In genomic region chr13:114143806-114144605, GRCh38 we compare ENCODE assay signal across 8 cellular contexts. TPM values are rescaled to one million over a fixed set of nuclear protein-coding genes. Genes with fewer than 3 reads are reported as not detected.
DNase-seq lines count a peak whose midpoint lies in the region; ATAC-seq and TF ChIP-seq lines count a peak whose summit lies in the region.

No MANE protein-coding gene starts in this region.

- peak overlapping the region in 1 of 2 donors; percentile 43 for H3K4me3 ChIP-seq in CD4-positive, alpha-beta memory T cell (ENCODE audit: low read length in 2 of 2)

- TF ChIP-seq CTCF in type B pancreatic cell (conservative IDR thresholded peaks at IDR 0.05), result peak; percentile 65

- H3K4me3 Mint-ChIP-seq in CD4-positive, alpha-beta memory T cell, result peak overlapping the region in 2 of 8 donors; percentile 32 to 78
- H3K4me3 Mint-ChIP-seq in T-helper 1 cell treated with Interleukin-12 subunit alpha and Interleukin-12 subunit beta and Interleukin-4 antibody, amounts not matched to agents 30 μg/mL and 1 μg/mL, for 36 hours, result no peak overlapping the region
- no peak overlapping the region for H3K4me3 Mint-ChIP-seq in type B pancreatic cell

- peaks cover 38 to 48% (median 41%) of the 10 kb centered on the region in 4 donors for H3K4me1 Mint-ChIP-seq in CD4-positive, alpha-beta memory T cell
- peaks cover 41% of the 10 kb centered on the region for H3K4me1 Mint-ChIP-seq in T-helper 1 cell treated with Interleukin-12 subunit alpha and Interleukin-12 subunit beta and Interleukin-4 antibody, amounts not matched to agents 30 μg/mL and 1 μg/mL, for 36 hours (ENCODE audit: low read depth)
- H3K4me1 Mint-ChIP-seq in type B pancreatic cell (ENCODE audit: unreplicated experiment), result peaks cover 8% of the 10 kb centered on the region

- H3K27ac ChIP-seq in CD4-positive, alpha-beta memory T cell (ENCODE audit: low read depth, low read length), result peak overlapping the region; percentile 56

- CTCF ChIA-PET in CD4-positive, alpha-beta memory T cell (lab: Charles Lee; ENCODE audit: partially characterized antibody), result interaction anchor here (0.9 to 1.7 kb wide), 8 partner anchors 12 to 84 kb away, joined by 3 to 5 read pairs (median 4); no protein-coding TSS in a partner anchor

- ATAC-seq in GM21825 (IDR thresholded peaks at IDR 0.05; ENCODE audit: unreplicated experiment) (peak; percentile 47), esophagus mucosa (peak; percentile 25), HG03342 (IDR thresholded peaks at IDR 0.05; ENCODE audit: unreplicated experiment) (no peak)

- intact Hi-C loops in CD4-positive, alpha-beta memory T cell (cut with micrococcal nuclease), result loop anchor here (2.0 kb wide), 1 partner anchor 83 kb away; no protein-coding TSS in a partner anchor

- H3K9me3 Mint-ChIP-seq in CD4-positive, alpha-beta memory T cell, result no peaks in the 10 kb centered on the region
- no peaks in the 10 kb centered on the region for H3K9me3 Mint-ChIP-seq in T-helper 1 cell treated with Interleukin-12 subunit alpha and Interleukin-12 subunit beta and Interleukin-4 antibody, amounts not matched to agents 30 μg/mL and 1 μg/mL, for 36 hours
- no peaks in the 10 kb centered on the region for H3K9me3 Mint-ChIP-seq in type B pancreatic cell

- no peaks in the 10 kb centered on the region for H3K36me3 ChIP-seq in CD4-positive, alpha-beta memory T cell (ENCODE audit: insufficient read depth, low read length)

- peak overlapping the region in 5 of 7 donors; percentile 91 to 96 (median 94) for H3K27ac Mint-ChIP-seq in CD4-positive, alpha-beta memory T cell
- peak overlapping the region; percentile 39 for H3K27ac Mint-ChIP-seq in T-helper 1 cell treated with Interleukin-12 subunit alpha and Interleukin-12 subunit beta and Interleukin-4 antibody, amounts not matched to agents 30 μg/mL and 1 μg/mL, for 36 hours
- H3K27ac Mint-ChIP-seq in type B pancreatic cell, result no peak overlapping the region

- H3K27me3 ChIP-seq in CD4-positive, alpha-beta memory T cell (ENCODE audit: insufficient read depth, low read length), result no peaks in the 10 kb centered on the region

- no peaks in the 10 kb centered on the region for H3K9me3 ChIP-seq in CD4-positive, alpha-beta memory T cell (ENCODE audit: control insufficient read depth in 1 of 2, low read length in 2 of 2)

- peaks cover 7% of the 10 kb centered on the region in 2 donors for H3K36me3 Mint-ChIP-seq in CD4-positive, alpha-beta memory T cell
- peaks cover 13% of the 10 kb centered on the region for H3K36me3 Mint-ChIP-seq in T-helper 1 cell treated with Interleukin-12 subunit alpha and Interleukin-12 subunit beta and Interleukin-4 antibody, amounts not matched to agents 30 μg/mL and 1 μg/mL, for 36 hours (ENCODE audit: low read depth)
- no peaks in the 10 kb centered on the region for H3K36me3 Mint-ChIP-seq in type B pancreatic cell

- no peaks in the 10 kb centered on the region for H3K27me3 Mint-ChIP-seq in CD4-positive, alpha-beta memory T cell
- H3K27me3 Mint-ChIP-seq in T-helper 1 cell treated with Interleukin-12 subunit alpha and Interleukin-12 subunit beta and Interleukin-4 antibody, amounts not matched to agents 30 μg/mL and 1 μg/mL, for 36 hours (ENCODE audit: low read depth), result no peaks in the 10 kb centered on the region
- H3K27me3 Mint-ChIP-seq in type B pancreatic cell, result peaks cover 10% of the 10 kb centered on the region

- DNase-seq in CD4-positive, alpha-beta memory T cell, result peak in 3 of 5 donors; percentile 42 to 52 (median 51)
- DNase-seq in type B pancreatic cell (ENCODE audit: extremely low spot score, unreplicated experiment), result no peak
- no peak for DNase-seq in NCI-H187 treated with DMSO at 0.1 percent for 48 hours (lab: John Stamatoyannopoulos, UW)
- DNase-seq in GM19238 (ENCODE audit: insufficient read length, low spot score), result no peak

- POLR2A ChIA-PET in CD4-positive, alpha-beta memory T cell (lab: Charles Lee; ENCODE audit: partially characterized antibody), result interaction anchor here (0.8 to 5.4 kb wide), 17 partner anchors 8 to 82 kb away, joined by 3 to 170 read pairs (median 9); partner anchors contain the start of gene RASA3

- peaks cover 90% of the 10 kb centered on the region for H3K4me1 ChIP-seq in CD4-positive, alpha-beta memory T cell (ENCODE audit: insufficient read depth, low read length)

RNA-seq across cellular contexts. Expression of gene RASA3, which starts 11.6 kb away (rescaled TPM):
- 100 to 1,000 TPM; 171 to 174 TPM for total RNA-seq in CD4-positive, alpha-beta memory T cell
- 100 to 1,000 TPM in 1 of 2 donors, 10 to 100 TPM in 1; 65.5 to 141 TPM for polyA plus RNA-seq in CD4-positive, alpha-beta memory T cell
- total RNA-seq in esophagus mucosa (1.6 TPM), type B pancreatic cell (ENCODE audit: low replicate concordance) (1.9 and 9.3 TPM in 2 replicates)

RNA-seq across cellular contexts. Expression of gene CFAP97D2, which starts 35.1 kb away (rescaled TPM):
- total RNA-seq in CD4-positive, alpha-beta memory T cell, result not detected
- polyA plus RNA-seq in CD4-positive, alpha-beta memory T cell, result not detected
- not detected for total RNA-seq in esophagus mucosa
- total RNA-seq in type B pancreatic cell (ENCODE audit: low replicate concordance), result not detected in 2 replicates

Comparison
In these comparisons a context has a peak if more than half of its experiments do, and no peak if none do; other contexts are left out.
1. DNase-seq: peak in CD4-positive, alpha-beta memory T cell (3 of 5); none in type B pancreatic cell (single experiment), NCI-H187 treated with DMSO at 0.1 percent for 48 hours (single experiment) and GM19238 (single experiment).
2. RNA of gene RASA3, which starts 11.6 kb away (total RNA-seq): 171 to 174 TPM in CD4-positive, alpha-beta memory T cell; 1.9 to 9.3 TPM in type B pancreatic cell and 1.6 TPM in esophagus mucosa (single experiment); every median in the first group is over 10 times any median in the second.